Comparison of ENCODE assay signal across 24 cellular contexts in genomic region chr18:65628390-65628789, GRCh38.
"Had no signal": no experiment of that assay in that cellular context is flagged by ENCODE, and none has a peak within 500 bp of the region (broad histone marks: within the 10 kb centered on the region; RNA-seq: fewer than 3 reads in every experiment).

No MANE protein-coding gene starts in this region.

- H3K9me3 ChIP-seq: stomach, suprapubic skin, testis, thoracic aorta, thyroid gland, tibial artery, tibial nerve, transverse colon, upper lobe of left lung, upper lobe of right lung, uterus, vagina had no signal

- H3K36me3 ChIP-seq: stomach, suprapubic skin, thoracic aorta, thyroid gland, tibial artery, tibial nerve, transverse colon, upper lobe of left lung, upper lobe of right lung, uterus, vagina had no signal

- H3K4me3 ChIP-seq: stomach, suprapubic skin, testis, thoracic aorta, thyroid gland, tibial artery, tibial nerve, transverse colon, upper lobe of left lung, upper lobe of right lung, uterus, vagina had no signal

- H3K27ac ChIP-seq: stomach, suprapubic skin, testis, thoracic aorta, thyroid gland, tibial artery, tibial nerve, transverse colon, upper lobe of left lung, upper lobe of right lung, uterus, vagina had no signal

- H3K27me3 ChIP-seq: stomach, suprapubic skin, testis, thyroid gland, tibial artery, tibial nerve, transverse colon, upper lobe of left lung, upper lobe of right lung, uterus, vagina had no signal

- DNase-seq: stimulated activated CD4-positive, alpha-beta T cell treated with anti-CD3 and anti-CD28 coated beads, Interleukin-2, amount 100 ng/mL, for 48 hours; stimulated activated CD4-positive, alpha-beta T cell treated with anti-CD3 and anti-CD28 coated beads, Interleukin-4, amount 100 ng/mL, for 1 hour; stimulated activated CD4-positive, alpha-beta T cell treated with anti-CD3 and anti-CD28 coated beads, Interleukin-4, amount 100 ng/mL, for 24 hours; stimulated activated CD4-positive, alpha-beta T cell treated with anti-CD3 and anti-CD28 coated beads, Interleukin-4, amount 100 ng/mL, for 4 hours; stimulated activated CD8-positive, alpha-beta memory T cell treated with anti-CD3 and anti-CD28 coated beads, Interleukin-4, amount 100 ng/mL, for 48 hours; stimulated activated naive B cell treated with anti-CD40 and anti-IgM and Interleukin-4, amounts not matched to agents 10 μg/mL and 1 μg/mL and 100 μg/mL, for 72 hours; stimulated activated naive CD4-positive, alpha-beta T cell; stimulated activated naive CD4-positive, alpha-beta T cell treated with Interleukin-2 at 50 U/mL for 16 hours; stimulated activated naive CD8-positive, alpha-beta T cell treated with anti-CD3 and anti-CD28 coated beads, Interleukin-15, amount 100 ng/mL, for 72 hours; stimulated activated naive CD8-positive, alpha-beta T cell treated with anti-CD3 and anti-CD28 coated beads, Interleukin-15, Interleukin-2, amounts not matched to agents 100 U/mL and 50 U/mL, for 24 hours; stomach; substantia nigra; testis; thyroid gland; tibial artery; transverse colon; trophoblast cell; upper lobe of left lung; upper lobe of right lung; uterus had no signal
